Comparison of ENCODE assay signal across 27 cellular contexts in genomic region chr9:109904666-109905065, GRCh38.
A peak's percentile ranks its signal among the peaks of the same experiment; 100 is the strongest.
DNase-seq lines count a peak whose midpoint lies in the region; ATAC-seq and TF ChIP-seq lines count a peak whose summit lies in the region.
"Had no signal": no experiment of that assay in that cellular context is flagged by ENCODE, and none has a peak within 500 bp of the region (broad histone marks: within the 10 kb centered on the region; RNA-seq: fewer than 3 reads in every experiment).

No MANE protein-coding gene starts in this region.

- TF ChIP-seq EP300 in sigmoid colon (IDR thresholded peaks at IDR 0.05) = no peak

- H3K9ac ChIP-seq in SK-N-MC (ENCODE audit: insufficient read length) = peak overlapping the region; percentile 9

- TF ChIP-seq POLR2A in sigmoid colon (IDR thresholded peaks at IDR 0.05) = no peak
- TF ChIP-seq POLR2A in breast epithelium (IDR thresholded peaks at IDR 0.05) = no peak

- intact Hi-C loops in sigmoid colon (cut with DNase I) = loop anchor here (5.0 to 10.0 kb wide), 2 partner anchors 153 to 720 kb away; no protein-coding TSS in a partner anchor
- intact Hi-C loops in breast epithelium (cut with DNase I; ENCODE audit: low total_unique reads) = no loop called here

- no peaks in the 10 kb centered on the region for H4K20me1 ChIP-seq in hepatocyte (ENCODE audit: insufficient read depth, poor library complexity, severe bottlenecking)

- H3K4me3 ChIP-seq in SK-N-MC (peak overlapping the region; percentile 20; the same call in 1 of the 2 replicates), fibroblast of the aortic adventitia (ENCODE audit: low read depth, low read length) (no peak overlapping the region), sigmoid colon (no peak overlapping the region), breast epithelium (no peak overlapping the region), hepatocyte (no peak overlapping the region)
- H3K4me3 ChIP-seq: GM23338, heart left ventricle, lung, suprapubic skin, upper lobe of right lung had no signal

- peak overlapping the region; percentile 53 for H3K27ac ChIP-seq in SK-N-MC
- no peak overlapping the region for H3K27ac ChIP-seq in sigmoid colon
- peak overlapping the region in 1 of 2 donors; percentile 3 for H3K27ac ChIP-seq in breast epithelium
- H3K27ac ChIP-seq in hepatocyte = no peak overlapping the region
- H3K27ac ChIP-seq: 22Rv1, HL-60, suprapubic skin, upper lobe of right lung had no signal

- no peaks in the 10 kb centered on the region for H3K4me1 ChIP-seq in sigmoid colon
- H3K4me1 ChIP-seq in breast epithelium = no peaks in the 10 kb centered on the region
- no peaks in the 10 kb centered on the region for H3K4me1 ChIP-seq in hepatocyte (ENCODE audit: insufficient read depth)

- DNase-seq in NCI-H524 (lab: John Stamatoyannopoulos, UW) = peak; percentile 20 to 84
- no peak for DNase-seq in NCI-H524 treated with DMSO at 0.1 percent for 48 hours (lab: John Stamatoyannopoulos, UW)
- no peak for DNase-seq in SK-N-MC (ENCODE audit: low read depth, low spot score)
- peak; percentile 63 for DNase-seq in fibroblast of the aortic adventitia (ENCODE audit: low read depth)
- no peak for DNase-seq in sigmoid colon
- DNase-seq in breast epithelium (ENCODE audit: low spot score in 2 of 2) = no peak
- no peak for DNase-seq in hepatocyte (ENCODE audit: low spot score)
- DNase-seq: activated CD4-positive, alpha-beta T cell treated with anti-CD3 and anti-CD28 coated beads, Interleukin-2, amount 10 ng/mL, durations not matched to agents 24 days and 14 days; activated effector memory CD4-positive, alpha-beta T cell treated with anti-CD3 and anti-CD28 coated beads, Interleukin-2, amount 50 U/mL, for 16 hours; activated naive CD8-positive, alpha-beta T cell treated with anti-CD3 and anti-CD28 coated beads, Interleukin-2, amount 10 ng/mL, durations not matched to agents 7 days and 5 days; activated T-cell treated with anti-CD3 and anti-CD28 coated beads, Interleukin-2, amount 50 U/mL, for 1 hour; AML-193; CD8-positive, alpha-beta T cell; heart left ventricle; kidney glomerular epithelial cell; NCI-H1694; NCI-H2171 treated with DMSO at 0.1 percent for 48 hours; NCI-H526; stimulated activated CD4-positive, alpha-beta T cell treated with anti-CD3 and anti-CD28 coated beads, Interleukin-4, amount 100 ng/mL, for 1 hour; upper lobe of right lung had no signal

- no peak for TF ChIP-seq CTCF in fibroblast of the aortic adventitia (IDR thresholded peaks at IDR 0.05; ENCODE audit: insufficient read depth, low read length)
- TF ChIP-seq CTCF in sigmoid colon (IDR thresholded peaks at IDR 0.05) = no peak
- no peak for TF ChIP-seq CTCF in breast epithelium (IDR thresholded peaks at IDR 0.05)
- no peak for TF ChIP-seq CTCF in hepatocyte (IDR thresholded peaks at IDR 0.05; ENCODE audit: poor library complexity)

- H3K4me2 ChIP-seq in hepatocyte = no peak overlapping the region
- H3K4me2 ChIP-seq: GM23338 had no signal

- H2AFZ ChIP-seq in hepatocyte = no peak overlapping the region
- H2AFZ ChIP-seq: GM23338 had no signal

- ATAC-seq in GM19452 (IDR thresholded peaks at IDR 0.05; ENCODE audit: unreplicated experiment) = no peak
- ATAC-seq: CD8-positive, alpha-beta T cell; GM23338; heart left ventricle; stimulated activated effector memory CD8-positive, alpha-beta T cell treated with anti-CD3 and anti-CD28 coated beads, Interleukin-12 subunit alpha, Interleukin-12 subunit beta, amount 100 ng/mL, for 72 hours; upper lobe of right lung had no signal

- H3K79me2 ChIP-seq in hepatocyte = no peaks in the 10 kb centered on the region

- H3K36me3 ChIP-seq in SK-N-MC (ENCODE audit: insufficient read depth, low read length) = no peaks in the 10 kb centered on the region
- no peaks in the 10 kb centered on the region for H3K36me3 ChIP-seq in sigmoid colon
- H3K36me3 ChIP-seq in breast epithelium = no peaks in the 10 kb centered on the region
- no peaks in the 10 kb centered on the region for H3K36me3 ChIP-seq in hepatocyte (replicated peaks; ENCODE audit: insufficient read depth, low read depth)
- H3K36me3 ChIP-seq: heart left ventricle, suprapubic skin, upper lobe of right lung had no signal

- 30 to 69% methylated on average over 5 of the region's 5 CpGs for WGBS in sigmoid colon, 2 donors
- WGBS in hepatocyte (ENCODE audit: low lambda C conversion rate, missing lambda C conversion rate) = 55% methylated on average over 5 of the region's 5 CpGs

- H3K9me2 ChIP-seq in hepatocyte (replicated peaks; ENCODE audit: insufficient read depth) = no peaks in the 10 kb centered on the region

- H3K9me3 ChIP-seq in SK-N-MC (ENCODE audit: low read depth, low read length) (no peaks in the 10 kb centered on the region), sigmoid colon (no peaks in the 10 kb centered on the region), breast epithelium (no peaks in the 10 kb centered on the region), hepatocyte (ENCODE audit: low read depth) (no peaks in the 10 kb centered on the region)
- H3K9me3 ChIP-seq: heart left ventricle, suprapubic skin, upper lobe of right lung had no signal

- no peaks in the 10 kb centered on the region for H3K27me3 ChIP-seq in sigmoid colon
- no peaks in the 10 kb centered on the region for H3K27me3 ChIP-seq in breast epithelium
- H3K27me3 ChIP-seq in hepatocyte = no peaks in the 10 kb centered on the region
- H3K27me3 ChIP-seq: heart left ventricle, suprapubic skin, upper lobe of right lung had no signal

Comparison
In these comparisons a context has a peak if more than half of its experiments do, and no peak if none do; other contexts are left out.
1. DNase-seq: peak in NCI-H524 (2 of 2) and fibroblast of the aortic adventitia (single experiment); none in NCI-H524 treated with DMSO at 0.1 percent for 48 hours (single experiment), SK-N-MC (single experiment), sigmoid colon (single experiment), breast epithelium (0 of 2) and hepatocyte (single experiment).